Comparison of ENCODE assay signal across 11 cellular contexts in genomic region chr1:207869859-207870258, GRCh38. TPM values are rescaled to one million over a fixed set of nuclear protein-coding genes. Genes with fewer than 3 reads are reported as not detected.
A peak's percentile ranks its signal among the peaks of the same experiment; 100 is the strongest.
DNase-seq lines count a peak whose midpoint lies in the region; ATAC-seq and TF ChIP-seq lines count a peak whose summit lies in the region.
"Had no signal": no experiment of that assay in that cellular context is flagged by ENCODE, and none has a peak within 500 bp of the region (broad histone marks: within the 10 kb centered on the region; RNA-seq: fewer than 3 reads in every experiment).

No MANE protein-coding gene starts in this region.

- no peak overlapping the region for H3K27ac Mint-ChIP-seq in HFFc6
- peak overlapping the region; percentile 16 for H3K27ac Mint-ChIP-seq in endothelial cell (ENCODE audit: unreplicated experiment)

- DNase-seq in HFFc6 (no peak), RWPE2 (ENCODE audit: low spot score) (no peak), endothelial cell (ENCODE audit: low spot score) (no peak), sigmoid colon (no peak), SIG-M5 treated with dmso at 0.1 percent for 504 hours (lab: John Stamatoyannopoulos, UW; ENCODE audit: unreplicated experiment) (no peak), suprapubic skin (ENCODE audit: low spot score in 2 of 2) (no peak), epidermal melanocyte (ENCODE audit: insufficient read length, low spot score) (no peak)
- DNase-seq: erythroblast; stimulated activated naive CD4-positive, alpha-beta T cell treated with Interleukin-2 at 50 U/mL for 16 hours had no signal

- H3K4me1 ChIP-seq in RWPE2 (ENCODE audit: insufficient read depth, poor library complexity, severe bottlenecking) = no peaks in the 10 kb centered on the region
- H3K4me1 ChIP-seq in sigmoid colon = peaks cover 0 to 47% (median 41%) of the 10 kb centered on the region in 4 donors
- H3K4me1 ChIP-seq in suprapubic skin = peaks cover 81% of the 10 kb centered on the region

- H3K4me1 Mint-ChIP-seq in HFFc6 (ENCODE audit: low read depth) = peaks cover 40% of the 10 kb centered on the region
- H3K4me1 Mint-ChIP-seq in endothelial cell (ENCODE audit: unreplicated experiment) = peaks cover 50% of the 10 kb centered on the region

- ATAC-seq in RWPE2 (ENCODE audit: low read depth) = no peak
- ATAC-seq in HG03342 (IDR thresholded peaks at IDR 0.05; ENCODE audit: unreplicated experiment) = no peak

- peaks cover 24% of the 10 kb centered on the region for H3K36me3 Mint-ChIP-seq in HFFc6 (ENCODE audit: low read depth)
- peaks cover 14% of the 10 kb centered on the region for H3K36me3 Mint-ChIP-seq in endothelial cell (ENCODE audit: low read depth, unreplicated experiment)

- TF ChIP-seq EP300 in sigmoid colon (IDR thresholded peaks at IDR 0.05) = no peak
- no peak for TF ChIP-seq EP300 in suprapubic skin (IDR thresholded peaks at IDR 0.05)

- H3K27me3 ChIP-seq in RWPE2 (ENCODE audit: insufficient read depth, poor library complexity, severe bottlenecking) (no peaks in the 10 kb centered on the region), sigmoid colon (no peaks in the 10 kb centered on the region), suprapubic skin (no peaks in the 10 kb centered on the region)

- no peak for TF ChIP-seq CTCF in HFFc6 (IDR thresholded peaks at IDR 0.05)
- TF ChIP-seq CTCF in RWPE2 (IDR thresholded peaks at IDR 0.05; ENCODE audit: poor library complexity, severe bottlenecking) = no peak
- TF ChIP-seq CTCF in endothelial cell (IDR thresholded peaks at IDR 0.05; ENCODE audit: unreplicated experiment) = no peak
- TF ChIP-seq CTCF in sigmoid colon (IDR thresholded peaks at IDR 0.05) = no peak
- TF ChIP-seq CTCF in suprapubic skin (IDR thresholded peaks at IDR 0.05) = no peak

- intact Hi-C loops in sigmoid colon (cut with DNase I) = loop anchor here (1.0 kb wide), 1 partner anchor 42 kb away; no protein-coding TSS in a partner anchor

- H3K27me3 Mint-ChIP-seq in HFFc6 (ENCODE audit: insufficient read depth) (peaks cover 10% of the 10 kb centered on the region), endothelial cell (ENCODE audit: unreplicated experiment) (peaks cover 19% of the 10 kb centered on the region)

- H3K27ac ChIP-seq in RWPE2 (ENCODE audit: poor library complexity, severe bottlenecking) (peak overlapping the region; percentile 57), sigmoid colon (peak overlapping the region; percentile 92 to 96 (median 96)), suprapubic skin (no peak overlapping the region)

- H3K9me3 ChIP-seq in RWPE2 (ENCODE audit: severe bottlenecking) = no peaks in the 10 kb centered on the region
- H3K9me3 ChIP-seq in sigmoid colon = no peaks in the 10 kb centered on the region
- no peaks in the 10 kb centered on the region for H3K9me3 ChIP-seq in suprapubic skin

- H3K9me3 Mint-ChIP-seq in HFFc6 (no peaks in the 10 kb centered on the region), endothelial cell (ENCODE audit: unreplicated experiment) (no peaks in the 10 kb centered on the region)

- H3K4me3 ChIP-seq in RWPE2 (ENCODE audit: severe bottlenecking) = no peak overlapping the region
- no peak overlapping the region for H3K4me3 ChIP-seq in sigmoid colon
- no peak overlapping the region for H3K4me3 ChIP-seq in suprapubic skin

- H3K36me3 ChIP-seq in RWPE2 (ENCODE audit: low read depth) (peaks cover 4% of the 10 kb centered on the region; the same call in 1 of the 2 replicates), sigmoid colon (no peaks in the 10 kb centered on the region), suprapubic skin (no peaks in the 10 kb centered on the region)

- H3K4me3 Mint-ChIP-seq in HFFc6 (peak overlapping the region; percentile 12; the same call in 1 of the 2 replicates), endothelial cell (ENCODE audit: unreplicated experiment) (peak overlapping the region; percentile 65)

- 21 to 64% methylated on average over 6 of the region's 6 CpGs for WGBS in sigmoid colon, 2 donors
- WGBS in suprapubic skin = 95% methylated on average over 6 of the region's 6 CpGs

- TF ChIP-seq POLR2A in sigmoid colon (IDR thresholded peaks at IDR 0.05) (no peak), suprapubic skin (IDR thresholded peaks at IDR 0.05) (no peak)

RNA-seq across cellular contexts. Expression of gene CD34, which starts 41.1 kb away (rescaled TPM):
- under 1 TPM; 0.31 to 0.60 (median 0.52) TPM for total RNA-seq in HFFc6 (2021; fragmentation: NEBNext Ultra II Directional; extraction: Animal tissue kit (Norgen Biotek cat#: 25700))
- total RNA-seq in endothelial cell (ENCODE audit: unreplicated experiment) (277 TPM), sigmoid colon (10 to 100 TPM; 15.9 to 58.7 (median 32.1) TPM), suprapubic skin (10 to 100 TPM; 11.1 to 31.1 (median 17.1) TPM)
- polyA plus RNA-seq in sigmoid colon = 10 to 100 TPM in 1 of 3 donors, 1 to 10 TPM in 2; 1.8 to 10.2 (median 8.4) TPM
- total RNA-seq: NCI-H460 had no signal

Comparison
In these comparisons a context has a peak if more than half of its experiments do, and no peak if none do; other contexts are left out.
1. RNA of gene CD34, which starts 41.1 kb away (total RNA-seq): 277 TPM in endothelial cell (single experiment), 15.9 to 58.7 TPM in sigmoid colon and 11.1 to 31.1 TPM in suprapubic skin; 0.31 to 0.60 TPM in HFFc6; every median in the first group is over 4 times any median in the second.